ENCODE assay signal across 1 cellular context in the genomic region with DNA sequence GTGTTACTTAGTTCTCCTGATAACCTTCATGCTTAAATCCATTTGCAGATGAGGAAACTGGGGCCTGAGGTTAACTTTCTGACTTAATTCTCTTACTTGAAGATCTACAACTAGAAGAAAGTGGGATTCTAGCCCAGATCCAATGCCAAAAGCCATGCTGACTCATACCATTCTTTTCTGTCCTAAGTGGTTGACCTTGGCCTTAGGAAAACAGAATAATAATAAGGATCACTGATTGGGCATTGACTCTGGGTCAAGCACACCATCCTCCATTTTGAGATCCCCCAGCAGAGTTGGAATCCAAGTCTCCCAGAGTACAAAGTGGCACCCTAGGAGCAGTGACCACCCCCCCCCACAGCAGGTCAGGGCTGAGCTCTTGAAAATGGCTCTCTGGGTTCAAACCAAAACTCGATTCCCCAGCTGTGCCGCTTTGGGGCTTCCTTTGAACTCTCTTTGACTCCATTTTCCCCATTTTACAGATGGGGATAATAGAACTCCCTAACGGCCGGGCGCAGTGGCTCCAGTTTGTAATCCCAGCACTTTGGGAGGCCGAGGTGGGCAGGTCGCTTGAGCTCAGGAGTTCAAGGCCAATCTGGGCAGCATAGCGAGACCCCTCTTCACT.
TF ChIP-seq lines count a peak whose summit lies in the region.

No MANE protein-coding gene starts in this region.

TF ChIP-seq in HepG2, 621 proteins besides CTCF, POLR2A, EP300 and RAD21 (continued from another document and continues in another):
- TF ChIP-seq ZSCAN20 (CRISPR knock-in tag; IDR thresholded peaks at IDR 0.05; ENCODE audit: borderline replicate concordance) (no peak), ZFY (CRISPR knock-in tag; IDR thresholded peaks at IDR 0.05) (no peak), ZNF678 (CRISPR knock-in tag; IDR thresholded peaks at IDR 0.05) (no peak), PITX1 (CRISPR knock-in tag; IDR thresholded peaks at IDR 0.05) (no peak), KDM4B (CRISPR knock-in tag; IDR thresholded peaks at IDR 0.05) (no peak), SMAD9 (CRISPR knock-in tag; IDR thresholded peaks at IDR 0.05) (no peak), ZBTB1 (CRISPR knock-in tag; IDR thresholded peaks at IDR 0.05; ENCODE audit: borderline replicate concordance) (no peak), ZNF720 (CRISPR knock-in tag; IDR thresholded peaks at IDR 0.05) (no peak), POGZ (CRISPR knock-in tag; IDR thresholded peaks at IDR 0.05) (peak; percentile 56; the same call in 1 of the 2 replicates), HHEX (CRISPR knock-in tag; IDR thresholded peaks at IDR 0.05) (no peak), ZNF121 (CRISPR knock-in tag; IDR thresholded peaks at IDR 0.05) (peak; percentile 72), PAF1 (CRISPR knock-in tag; IDR thresholded peaks at IDR 0.05) (no peak), GATAD2A (CRISPR knock-in tag; IDR thresholded peaks at IDR 0.05) (peak; percentile 34), TGIF2 (CRISPR knock-in tag; IDR thresholded peaks at IDR 0.05) (no peak), POLR2AphosphoS2 (IDR thresholded peaks at IDR 0.05; ENCODE audit: low read depth, low read length) (no peak), THAP11 (CRISPR knock-in tag; IDR thresholded peaks at IDR 0.05) (no peak), MZF1 (CRISPR knock-in tag; IDR thresholded peaks at IDR 0.05; ENCODE audit: borderline replicate concordance) (no peak), ZNF138 (CRISPR knock-in tag; IDR thresholded peaks at IDR 0.05; ENCODE audit: low read depth) (no peak), ZNF274 (CRISPR knock-in tag; IDR thresholded peaks at IDR 0.05) (no peak), MEF2D (CRISPR knock-in tag; IDR thresholded peaks at IDR 0.05) (no peak), GATAD1 (CRISPR knock-in tag; IDR thresholded peaks at IDR 0.05) (no peak), ZNF264 (CRISPR knock-in tag; IDR thresholded peaks at IDR 0.05) (no peak), ZNF615 (CRISPR knock-in tag; IDR thresholded peaks at IDR 0.05; ENCODE audit: borderline replicate concordance) (no peak), ZNF354B (CRISPR knock-in tag; IDR thresholded peaks at IDR 0.05) (no peak), ZMAT3 (CRISPR knock-in tag; conservative IDR thresholded peaks at IDR 0.05) (no peak), KDM5B (CRISPR knock-in tag; IDR thresholded peaks at IDR 0.05; ENCODE audit: borderline replicate concordance) (no peak), ZNF737 (CRISPR knock-in tag; IDR thresholded peaks at IDR 0.05; ENCODE audit: borderline replicate concordance) (no peak), ZNF761 (CRISPR knock-in tag; conservative IDR thresholded peaks at IDR 0.05) (no peak), CCAR2 (optimal IDR thresholded peaks at IDR 0.05; ENCODE audit: low read depth, low read length) (no peak), SSRP1 (CRISPR knock-in tag; IDR thresholded peaks at IDR 0.05) (no peak), NRL (CRISPR knock-in tag; IDR thresholded peaks at IDR 0.05; ENCODE audit: borderline replicate concordance) (0 out of 2 replicates have a peak, but pooled peaks have one; percentile 68), ARNT (IDR thresholded peaks at IDR 0.05) (no peak), SP140L (CRISPR knock-in tag; IDR thresholded peaks at IDR 0.05; ENCODE audit: borderline replicate concordance) (no peak), GTF2F1 (IDR thresholded peaks at IDR 0.05; ENCODE audit: low read length) (no peak), CEBPB (IDR thresholded peaks at IDR 0.05; ENCODE audit: borderline replicate concordance, low read depth, low read length) (no peak), TBX2 (CRISPR knock-in tag; IDR thresholded peaks at IDR 0.05; ENCODE audit: borderline replicate concordance) (no peak), MBD4 (IDR thresholded peaks at IDR 0.05; ENCODE audit: borderline replicate concordance, low read length) (no peak)
- TF ChIP-seq, protein P1, sequence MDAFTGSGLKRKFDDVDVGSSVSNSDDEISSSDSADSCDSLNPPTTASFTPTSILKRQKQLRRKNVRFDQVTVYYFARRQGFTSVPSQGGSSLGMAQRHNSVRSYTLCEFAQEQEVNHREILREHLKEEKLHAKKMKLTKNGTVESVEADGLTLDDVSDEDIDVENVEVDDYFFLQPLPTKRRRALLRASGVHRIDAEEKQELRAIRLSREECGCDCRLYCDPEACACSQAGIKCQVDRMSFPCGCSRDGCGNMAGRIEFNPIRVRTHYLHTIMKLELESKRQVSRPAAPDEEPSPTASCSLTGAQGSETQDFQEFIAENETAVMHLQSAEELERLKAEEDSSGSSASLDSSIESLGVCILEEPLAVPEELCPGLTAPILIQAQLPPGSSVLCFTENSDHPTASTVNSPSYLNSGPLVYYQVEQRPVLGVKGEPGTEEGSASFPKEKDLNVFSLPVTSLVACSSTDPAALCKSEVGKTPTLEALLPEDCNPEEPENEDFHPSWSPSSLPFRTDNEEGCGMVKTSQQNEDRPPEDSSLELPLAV (CRISPR knock-in tag; conservative IDR thresholded peaks at IDR 0.05; ENCODE audit: low read depth): no peak
- TF ChIP-seq, protein P2, sequence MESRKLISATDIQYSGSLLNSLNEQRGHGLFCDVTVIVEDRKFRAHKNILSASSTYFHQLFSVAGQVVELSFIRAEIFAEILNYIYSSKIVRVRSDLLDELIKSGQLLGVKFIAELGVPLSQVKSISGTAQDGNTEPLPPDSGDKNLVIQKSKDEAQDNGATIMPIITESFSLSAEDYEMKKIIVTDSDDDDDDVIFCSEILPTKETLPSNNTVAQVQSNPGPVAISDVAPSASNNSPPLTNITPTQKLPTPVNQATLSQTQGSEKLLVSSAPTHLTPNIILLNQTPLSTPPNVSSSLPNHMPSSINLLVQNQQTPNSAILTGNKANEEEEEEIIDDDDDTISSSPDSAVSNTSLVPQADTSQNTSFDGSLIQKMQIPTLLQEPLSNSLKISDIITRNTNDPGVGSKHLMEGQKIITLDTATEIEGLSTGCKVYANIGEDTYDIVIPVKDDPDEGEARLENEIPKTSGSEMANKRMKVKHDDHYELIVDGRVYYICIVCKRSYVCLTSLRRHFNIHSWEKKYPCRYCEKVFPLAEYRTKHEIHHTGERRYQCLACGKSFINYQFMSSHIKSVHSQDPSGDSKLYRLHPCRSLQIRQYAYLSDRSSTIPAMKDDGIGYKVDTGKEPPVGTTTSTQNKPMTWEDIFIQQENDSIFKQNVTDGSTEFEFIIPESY (CRISPR knock-in tag; IDR thresholded peaks at IDR 0.05): peak; percentile 61
- TF ChIP-seq, protein P3, sequence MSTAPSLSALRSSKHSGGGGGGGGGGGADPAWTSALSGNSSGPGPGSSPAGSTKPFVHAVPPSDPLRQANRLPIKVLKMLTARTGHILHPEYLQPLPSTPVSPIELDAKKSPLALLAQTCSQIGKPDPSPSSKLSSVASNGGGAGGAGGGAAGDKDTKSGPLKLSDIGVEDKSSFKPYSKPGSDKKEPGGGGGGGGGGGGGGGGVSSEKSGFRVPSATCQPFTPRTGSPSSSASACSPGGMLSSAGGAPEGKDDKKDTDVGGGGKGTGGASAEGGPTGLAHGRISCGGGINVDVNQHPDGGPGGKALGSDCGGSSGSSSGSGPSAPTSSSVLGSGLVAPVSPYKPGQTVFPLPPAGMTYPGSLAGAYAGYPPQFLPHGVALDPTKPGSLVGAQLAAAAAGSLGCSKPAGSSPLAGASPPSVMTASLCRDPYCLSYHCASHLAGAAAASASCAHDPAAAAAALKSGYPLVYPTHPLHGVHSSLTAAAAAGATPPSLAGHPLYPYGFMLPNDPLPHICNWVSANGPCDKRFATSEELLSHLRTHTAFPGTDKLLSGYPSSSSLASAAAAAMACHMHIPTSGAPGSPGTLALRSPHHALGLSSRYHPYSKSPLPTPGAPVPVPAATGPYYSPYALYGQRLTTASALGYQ (CRISPR knock-in tag; IDR thresholded peaks at IDR 0.05): no peak
- TF ChIP-seq, protein P4, sequence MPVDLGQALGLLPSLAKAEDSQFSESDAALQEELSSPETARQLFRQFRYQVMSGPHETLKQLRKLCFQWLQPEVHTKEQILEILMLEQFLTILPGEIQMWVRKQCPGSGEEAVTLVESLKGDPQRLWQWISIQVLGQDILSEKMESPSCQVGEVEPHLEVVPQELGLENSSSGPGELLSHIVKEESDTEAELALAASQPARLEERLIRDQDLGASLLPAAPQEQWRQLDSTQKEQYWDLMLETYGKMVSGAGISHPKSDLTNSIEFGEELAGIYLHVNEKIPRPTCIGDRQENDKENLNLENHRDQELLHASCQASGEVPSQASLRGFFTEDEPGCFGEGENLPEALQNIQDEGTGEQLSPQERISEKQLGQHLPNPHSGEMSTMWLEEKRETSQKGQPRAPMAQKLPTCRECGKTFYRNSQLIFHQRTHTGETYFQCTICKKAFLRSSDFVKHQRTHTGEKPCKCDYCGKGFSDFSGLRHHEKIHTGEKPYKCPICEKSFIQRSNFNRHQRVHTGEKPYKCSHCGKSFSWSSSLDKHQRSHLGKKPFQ (CRISPR knock-in tag; IDR thresholded peaks at IDR 0.05; ENCODE audit: insufficient replicate concordance): no peak
- TF ChIP-seq, protein P5, sequence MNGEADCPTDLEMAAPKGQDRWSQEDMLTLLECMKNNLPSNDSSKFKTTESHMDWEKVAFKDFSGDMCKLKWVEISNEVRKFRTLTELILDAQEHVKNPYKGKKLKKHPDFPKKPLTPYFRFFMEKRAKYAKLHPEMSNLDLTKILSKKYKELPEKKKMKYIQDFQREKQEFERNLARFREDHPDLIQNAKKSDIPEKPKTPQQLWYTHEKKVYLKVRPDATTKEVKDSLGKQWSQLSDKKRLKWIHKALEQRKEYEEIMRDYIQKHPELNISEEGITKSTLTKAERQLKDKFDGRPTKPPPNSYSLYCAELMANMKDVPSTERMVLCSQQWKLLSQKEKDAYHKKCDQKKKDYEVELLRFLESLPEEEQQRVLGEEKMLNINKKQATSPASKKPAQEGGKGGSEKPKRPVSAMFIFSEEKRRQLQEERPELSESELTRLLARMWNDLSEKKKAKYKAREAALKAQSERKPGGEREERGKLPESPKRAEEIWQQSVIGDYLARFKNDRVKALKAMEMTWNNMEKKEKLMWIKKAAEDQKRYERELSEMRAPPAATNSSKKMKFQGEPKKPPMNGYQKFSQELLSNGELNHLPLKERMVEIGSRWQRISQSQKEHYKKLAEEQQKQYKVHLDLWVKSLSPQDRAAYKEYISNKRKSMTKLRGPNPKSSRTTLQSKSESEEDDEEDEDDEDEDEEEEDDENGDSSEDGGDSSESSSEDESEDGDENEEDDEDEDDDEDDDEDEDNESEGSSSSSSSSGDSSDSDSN (CRISPR knock-in tag; IDR thresholded peaks at IDR 0.05): no peak
- TF ChIP-seq, protein P6, sequence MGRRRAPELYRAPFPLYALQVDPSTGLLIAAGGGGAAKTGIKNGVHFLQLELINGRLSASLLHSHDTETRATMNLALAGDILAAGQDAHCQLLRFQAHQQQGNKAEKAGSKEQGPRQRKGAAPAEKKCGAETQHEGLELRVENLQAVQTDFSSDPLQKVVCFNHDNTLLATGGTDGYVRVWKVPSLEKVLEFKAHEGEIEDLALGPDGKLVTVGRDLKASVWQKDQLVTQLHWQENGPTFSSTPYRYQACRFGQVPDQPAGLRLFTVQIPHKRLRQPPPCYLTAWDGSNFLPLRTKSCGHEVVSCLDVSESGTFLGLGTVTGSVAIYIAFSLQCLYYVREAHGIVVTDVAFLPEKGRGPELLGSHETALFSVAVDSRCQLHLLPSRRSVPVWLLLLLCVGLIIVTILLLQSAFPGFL (CRISPR knock-in tag; IDR thresholded peaks at IDR 0.05): no peak
- TF ChIP-seq, protein P7, sequence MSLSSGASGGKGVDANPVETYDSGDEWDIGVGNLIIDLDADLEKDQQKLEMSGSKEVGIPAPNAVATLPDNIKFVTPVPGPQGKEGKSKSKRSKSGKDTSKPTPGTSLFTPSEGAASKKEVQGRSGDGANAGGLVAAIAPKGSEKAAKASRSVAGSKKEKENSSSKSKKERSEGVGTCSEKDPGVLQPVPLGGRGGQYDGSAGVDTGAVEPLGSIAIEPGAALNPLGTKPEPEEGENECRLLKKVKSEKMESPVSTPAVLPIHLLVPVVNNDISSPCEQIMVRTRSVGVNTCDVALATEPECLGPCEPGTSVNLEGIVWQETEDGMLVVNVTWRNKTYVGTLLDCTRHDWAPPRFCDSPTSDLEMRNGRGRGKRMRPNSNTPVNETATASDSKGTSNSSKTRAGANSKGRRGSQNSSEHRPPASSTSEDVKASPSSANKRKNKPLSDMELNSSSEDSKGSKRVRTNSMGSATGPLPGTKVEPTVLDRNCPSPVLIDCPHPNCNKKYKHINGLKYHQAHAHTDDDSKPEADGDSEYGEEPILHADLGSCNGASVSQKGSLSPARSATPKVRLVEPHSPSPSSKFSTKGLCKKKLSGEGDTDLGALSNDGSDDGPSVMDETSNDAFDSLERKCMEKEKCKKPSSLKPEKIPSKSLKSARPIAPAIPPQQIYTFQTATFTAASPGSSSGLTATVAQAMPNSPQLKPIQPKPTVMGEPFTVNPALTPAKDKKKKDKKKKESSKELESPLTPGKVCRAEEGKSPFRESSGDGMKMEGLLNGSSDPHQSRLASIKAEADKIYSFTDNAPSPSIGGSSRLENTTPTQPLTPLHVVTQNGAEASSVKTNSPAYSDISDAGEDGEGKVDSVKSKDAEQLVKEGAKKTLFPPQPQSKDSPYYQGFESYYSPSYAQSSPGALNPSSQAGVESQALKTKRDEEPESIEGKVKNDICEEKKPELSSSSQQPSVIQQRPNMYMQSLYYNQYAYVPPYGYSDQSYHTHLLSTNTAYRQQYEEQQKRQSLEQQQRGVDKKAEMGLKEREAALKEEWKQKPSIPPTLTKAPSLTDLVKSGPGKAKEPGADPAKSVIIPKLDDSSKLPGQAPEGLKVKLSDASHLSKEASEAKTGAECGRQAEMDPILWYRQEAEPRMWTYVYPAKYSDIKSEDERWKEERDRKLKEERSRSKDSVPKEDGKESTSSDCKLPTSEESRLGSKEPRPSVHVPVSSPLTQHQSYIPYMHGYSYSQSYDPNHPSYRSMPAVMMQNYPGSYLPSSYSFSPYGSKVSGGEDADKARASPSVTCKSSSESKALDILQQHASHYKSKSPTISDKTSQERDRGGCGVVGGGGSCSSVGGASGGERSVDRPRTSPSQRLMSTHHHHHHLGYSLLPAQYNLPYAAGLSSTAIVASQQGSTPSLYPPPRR (CRISPR knock-in tag; IDR thresholded peaks at IDR 0.05; ENCODE audit: borderline replicate concordance): no peak
- TF ChIP-seq, protein P8, sequence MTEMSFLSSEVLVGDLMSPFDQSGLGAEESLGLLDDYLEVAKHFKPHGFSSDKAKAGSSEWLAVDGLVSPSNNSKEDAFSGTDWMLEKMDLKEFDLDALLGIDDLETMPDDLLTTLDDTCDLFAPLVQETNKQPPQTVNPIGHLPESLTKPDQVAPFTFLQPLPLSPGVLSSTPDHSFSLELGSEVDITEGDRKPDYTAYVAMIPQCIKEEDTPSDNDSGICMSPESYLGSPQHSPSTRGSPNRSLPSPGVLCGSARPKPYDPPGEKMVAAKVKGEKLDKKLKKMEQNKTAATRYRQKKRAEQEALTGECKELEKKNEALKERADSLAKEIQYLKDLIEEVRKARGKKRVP (CRISPR knock-in tag; IDR thresholded peaks at IDR 0.05): no peak
- TF ChIP-seq, protein P9, sequence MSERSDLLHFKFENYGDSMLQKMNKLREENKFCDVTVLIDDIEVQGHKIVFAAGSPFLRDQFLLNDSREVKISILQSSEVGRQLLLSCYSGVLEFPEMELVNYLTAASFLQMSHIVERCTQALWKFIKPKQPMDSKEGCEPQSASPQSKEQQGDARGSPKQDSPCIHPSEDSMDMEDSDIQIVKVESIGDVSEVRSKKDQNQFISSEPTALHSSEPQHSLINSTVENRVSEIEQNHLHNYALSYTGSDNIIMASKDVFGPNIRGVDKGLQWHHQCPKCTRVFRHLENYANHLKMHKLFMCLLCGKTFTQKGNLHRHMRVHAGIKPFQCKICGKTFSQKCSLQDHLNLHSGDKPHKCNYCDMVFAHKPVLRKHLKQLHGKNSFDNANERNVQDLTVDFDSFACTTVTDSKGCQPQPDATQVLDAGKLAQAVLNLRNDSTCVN (CRISPR knock-in tag; IDR thresholded peaks at IDR 0.05; ENCODE audit: borderline replicate concordance): no peak
